In genomic region chr3:130894873-130895330, GRCh38 we compare ENCODE assay signal across 8 cellular contexts. TPM values are rescaled to one million over a fixed set of nuclear protein-coding genes. Genes with fewer than 3 reads are reported as not detected.
A peak's percentile ranks its signal among the peaks of the same experiment; 100 is the strongest.
DNase-seq lines count a peak whose midpoint lies in the region; ATAC-seq and TF ChIP-seq lines count a peak whose summit lies in the region.

No MANE protein-coding gene starts in this region.

- peak overlapping the region; percentile 89 for H3K27ac Mint-ChIP-seq in activated T-cell treated with anti-CD3 and anti-CD28 coated beads, Interleukin-2, amount 50 U/mL, for 24 hours
- peak overlapping the region; percentile 86 for H3K27ac Mint-ChIP-seq in activated CD8-positive, alpha-beta T cell treated with anti-CD3 and anti-CD28 coated beads, Interleukin-2, amount 10 ng/mL, durations not matched to agents 7 days and 5 days

- H3K9me3 Mint-ChIP-seq in activated T-cell treated with anti-CD3 and anti-CD28 coated beads, Interleukin-2, amount 50 U/mL, for 24 hours: no peaks in the 10 kb centered on the region
- H3K9me3 Mint-ChIP-seq in activated CD8-positive, alpha-beta T cell treated with anti-CD3 and anti-CD28 coated beads, Interleukin-2, amount 10 ng/mL, durations not matched to agents 7 days and 5 days (ENCODE audit: insufficient read depth): no peaks in the 10 kb centered on the region

- H3K4me1 ChIP-seq in testis: peaks cover 22% of the 10 kb centered on the region

- POLR2A ChIA-PET in activated CD8-positive, alpha-beta T cell treated with anti-CD3 and anti-CD28 coated beads, Interleukin-2, amount 10 ng/mL, durations not matched to agents 7 days and 5 days (lab: Charles Lee): interaction anchor here (0.8 to 3.5 kb wide), 12 partner anchors 11 to 149 kb away, joined by 3 to 58 read pairs (median 6); partner anchors contain the start of genes ASTE1, NEK11 and PIK3R4

- peak overlapping the region; percentile 96 for H3K4me3 Mint-ChIP-seq in activated T-cell treated with anti-CD3 and anti-CD28 coated beads, Interleukin-2, amount 50 U/mL, for 24 hours
- H3K4me3 Mint-ChIP-seq in activated CD8-positive, alpha-beta T cell treated with anti-CD3 and anti-CD28 coated beads, Interleukin-2, amount 10 ng/mL, durations not matched to agents 7 days and 5 days: peak overlapping the region; percentile 95

- peak overlapping the region; percentile 86 to 94 for H3K4me3 ChIP-seq in testis

- TF ChIP-seq POLR2A in testis (IDR thresholded peaks at IDR 0.05): no peak

- WGBS in testis, 2 donors: 2 to 6% methylated on average over 4 of the region's 4 CpGs

- peak overlapping the region; percentile 95 to 97 for H3K27ac ChIP-seq in testis

- H3K9me3 ChIP-seq in testis: no peaks in the 10 kb centered on the region

- H3K4me1 Mint-ChIP-seq in activated T-cell treated with anti-CD3 and anti-CD28 coated beads, Interleukin-2, amount 50 U/mL, for 24 hours (ENCODE audit: low read depth): peaks cover 54% of the 10 kb centered on the region
- peaks cover 40% of the 10 kb centered on the region for H3K4me1 Mint-ChIP-seq in activated CD8-positive, alpha-beta T cell treated with anti-CD3 and anti-CD28 coated beads, Interleukin-2, amount 10 ng/mL, durations not matched to agents 7 days and 5 days (ENCODE audit: low read depth)

- DNase-seq in activated T-cell treated with anti-CD3 and anti-CD28 coated beads, Interleukin-2, amount 50 U/mL, for 24 hours: no peak
- DNase-seq in activated T-cell treated with anti-CD3 and anti-CD28 coated beads for 4 hours (no peak), iris pigment epithelial cell (ENCODE audit: low read depth) (peak; percentile 19), testis (no peak), anterior cingulate cortex (lab: John Stamatoyannopoulos, UW) (no peak), NCI-H2107 treated with DMSO at 0.1 percent for 48 hours (lab: John Stamatoyannopoulos, UW; ENCODE audit: unreplicated experiment) (no peak), NK-92 (lab: John Stamatoyannopoulos, UW; ENCODE audit: unreplicated experiment) (no peak)
- DNase-seq in activated CD8-positive, alpha-beta T cell treated with anti-CD3 and anti-CD28 coated beads, Interleukin-2, amount 10 ng/mL, durations not matched to agents 7 days and 5 days: no peak

- no peak for ATAC-seq in activated CD8-positive, alpha-beta T cell treated with anti-CD3 and anti-CD28 coated beads, Interleukin-2, amount 10 ng/mL, durations not matched to agents 7 days and 5 days

- intact Hi-C loops in testis (cut with DNase I; ENCODE audit: low total_unique reads): no loop called here

- TF ChIP-seq CTCF in testis (IDR thresholded peaks at IDR 0.05): no peak

- H3K36me3 Mint-ChIP-seq in activated T-cell treated with anti-CD3 and anti-CD28 coated beads, Interleukin-2, amount 50 U/mL, for 24 hours (ENCODE audit: low read depth): peaks cover 21% of the 10 kb centered on the region
- H3K36me3 Mint-ChIP-seq in activated CD8-positive, alpha-beta T cell treated with anti-CD3 and anti-CD28 coated beads, Interleukin-2, amount 10 ng/mL, durations not matched to agents 7 days and 5 days (ENCODE audit: low read depth): peaks cover 5% of the 10 kb centered on the region

- CTCF ChIA-PET in activated CD8-positive, alpha-beta T cell treated with anti-CD3 and anti-CD28 coated beads, Interleukin-2, amount 10 ng/mL, durations not matched to agents 7 days and 5 days (lab: Charles Lee): interaction anchor here (0.9 to 6.3 kb wide), 7 partner anchors 11 to 147 kb away, joined by 3 to 95 read pairs (median 17); partner anchors contain the start of genes ASTE1 and NEK11

- no peaks in the 10 kb centered on the region for H3K27me3 ChIP-seq in testis

- no peaks in the 10 kb centered on the region for H3K36me3 ChIP-seq in testis (ENCODE audit: low read depth, missing control alignments)

- H3K27me3 Mint-ChIP-seq in activated T-cell treated with anti-CD3 and anti-CD28 coated beads, Interleukin-2, amount 50 U/mL, for 24 hours: no peaks in the 10 kb centered on the region
- no peaks in the 10 kb centered on the region for H3K27me3 Mint-ChIP-seq in activated CD8-positive, alpha-beta T cell treated with anti-CD3 and anti-CD28 coated beads, Interleukin-2, amount 10 ng/mL, durations not matched to agents 7 days and 5 days (ENCODE audit: low read depth)

RNA-seq across cellular contexts. Expression of gene ATP2C1, which starts 1.0 kb away (rescaled TPM):
- 10 to 100 TPM; 45.5 to 52.7 TPM for total RNA-seq in activated CD8-positive, alpha-beta T cell treated with anti-CD3 and anti-CD28 coated beads, Interleukin-2, amount 10 ng/mL, durations not matched to agents 7 days and 5 days
- total RNA-seq in testis: 100 to 1,000 TPM in 1 of 2 donors, 10 to 100 TPM in 1; 88.0 to 103 TPM
- polyA plus RNA-seq in testis (ENCODE audit: insufficient read depth, low read depth, low replicate concordance): 51.0 TPM
